17 cellular contexts compared by ENCODE assay signal in the genomic region with DNA sequence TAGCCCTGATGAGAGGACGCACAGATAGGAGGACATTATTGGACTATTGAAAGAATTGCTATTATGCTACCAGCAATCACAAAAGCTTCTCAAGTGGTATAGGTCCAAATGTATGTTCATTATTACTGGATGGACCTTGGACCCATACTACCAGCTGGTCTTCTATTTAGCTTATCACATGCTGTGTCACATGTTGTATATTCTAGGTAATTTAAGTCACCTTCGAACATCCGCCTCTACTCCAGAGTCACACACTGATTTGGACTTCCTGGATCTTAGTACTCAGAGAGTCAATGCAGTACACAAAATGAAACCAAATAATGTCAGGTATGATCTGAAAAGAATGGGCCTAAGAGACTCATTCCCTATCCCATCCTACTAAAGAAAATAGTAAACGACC.
DNase-seq lines count a peak whose midpoint lies in the region; ATAC-seq and TF ChIP-seq lines count a peak whose summit lies in the region.
"Had no signal": no experiment of that assay in that cellular context is flagged by ENCODE, and none has a peak within 500 bp of the region (broad histone marks: within the 10 kb centered on the region; RNA-seq: fewer than 3 reads in every experiment).

No MANE protein-coding gene starts in this region.

- DNase-seq in DMS53 (lab: John Stamatoyannopoulos, UW) (peak; percentile 5), DMS53 treated with DMSO at 0.1 percent for 48 hours (lab: John Stamatoyannopoulos, UW; ENCODE audit: unreplicated experiment) (no peak), mucosa of descending colon (peak in 1 of 3 donors; percentile 1), GM10248 (ENCODE audit: extremely low spot score) (no peak)
- DNase-seq: AML-193; CD4-positive, alpha-beta T cell; CD8-positive, alpha-beta T cell; COR-L47; DMS 273 treated with DMSO at 0.1 percent for 48 hours; DMS153; DMS79; DND-41; EL; GDM1 had no signal

- no peaks in the 10 kb centered on the region for H3K36me3 ChIP-seq in mucosa of descending colon (ENCODE audit: low read depth)
- H3K36me3 ChIP-seq: BLaER1 treated with 17β-estradiol and CSF1 and Interleukin-3, amounts not matched to agents 10 nM and 100 nM had no signal

- intact Hi-C loops in mucosa of descending colon (cut with DNase I, micrococcal nuclease) = no loop called here

- no peaks in the 10 kb centered on the region for H3K9me3 ChIP-seq in mucosa of descending colon
- H3K9me3 ChIP-seq: A549; BLaER1 treated with 17β-estradiol and CSF1 and Interleukin-3, amounts not matched to agents 10 nM and 100 nM had no signal

- H3K4me3 ChIP-seq in mucosa of descending colon = no peak overlapping the region
- H3K4me3 ChIP-seq: A549; BLaER1 treated with 17β-estradiol and CSF1 and Interleukin-3, amounts not matched to agents 10 nM and 100 nM had no signal

- ATAC-seq in mucosa of descending colon (peak; percentile 93), HG03175 (IDR thresholded peaks at IDR 0.05; ENCODE audit: unreplicated experiment) (no peak)
- ATAC-seq: A549; CD8-positive, alpha-beta T cell had no signal

- no peaks in the 10 kb centered on the region for H3K4me1 ChIP-seq in mucosa of descending colon (ENCODE audit: low read depth)
- H3K4me1 ChIP-seq: A549; BLaER1 treated with 17β-estradiol and CSF1 and Interleukin-3, amounts not matched to agents 10 nM and 100 nM had no signal

- CTCF ChIA-PET in GM10248 (lab: Yijun Ruan, JAX) = interaction anchor here (1.4 kb wide), 1 partner anchor 9 kb away, joined by 3 read pairs; no protein-coding TSS in a partner anchor

- POLR2A ChIA-PET in GM10248 (lab: Yijun Ruan, JAX) = no interaction called here

- TF ChIP-seq CTCF in mucosa of descending colon (IDR thresholded peaks at IDR 0.05) (no peak), GM10248 (IDR thresholded peaks at IDR 0.05; ENCODE audit: control extremely low read depth, extremely low read depth, low read depth, missing control alignments) (no peak)
